Comparison of ENCODE assay signal across 13 cellular contexts in genomic region chr12:29382251-29382650, GRCh38. TPM values are rescaled to one million over a fixed set of nuclear protein-coding genes. Genes with fewer than 3 reads are reported as not detected.
DNase-seq lines count a peak whose midpoint lies in the region; ATAC-seq and TF ChIP-seq lines count a peak whose summit lies in the region.
"Had no signal": no experiment of that assay in that cellular context is flagged by ENCODE, and none has a peak within 500 bp of the region (broad histone marks: within the 10 kb centered on the region; RNA-seq: fewer than 3 reads in every experiment).

No MANE protein-coding gene starts in this region.

- H3K9me3 Mint-ChIP-seq in CD4-positive, CD25-positive, alpha-beta regulatory T cell, result no peaks in the 10 kb centered on the region
- H3K9me3 Mint-ChIP-seq in Caco-2 (ENCODE audit: unreplicated experiment) (no peaks in the 10 kb centered on the region), WTC11 (peaks cover 9% of the 10 kb centered on the region)
- H3K9me3 Mint-ChIP-seq in naive thymus-derived CD4-positive, alpha-beta T cell, result peaks cover 0 to 2% (median 0%) of the 10 kb centered on the region in 11 donors
- H3K9me3 Mint-ChIP-seq: stimulated activated naive CD8-positive, alpha-beta T cell treated with anti-CD3 and anti-CD28 coated beads, Interleukin-15, amount 100 ng/mL, for 72 hours had no signal

- POLR2A ChIA-PET in Caco-2 (lab: Charles Lee) (no interaction called here), WTC11 (lab: Charles Lee) (no interaction called here)
- POLR2A ChIA-PET in naive thymus-derived CD4-positive, alpha-beta T cell (lab: Charles Lee), result no interaction called here

- no peak for ATAC-seq in CD4-positive, CD25-positive, alpha-beta regulatory T cell (ENCODE audit: low read depth in 2 of 2)
- no peak for ATAC-seq in WTC11
- ATAC-seq in naive thymus-derived CD4-positive, alpha-beta T cell, result no peak
- no peak for ATAC-seq in HG03139 (IDR thresholded peaks at IDR 0.05; ENCODE audit: unreplicated experiment)
- ATAC-seq in GM19452 (IDR thresholded peaks at IDR 0.05; ENCODE audit: unreplicated experiment), result no peak
- ATAC-seq in SK-N-SH treated with all-trans-retinoic acid at 6 μM for 48 hours, result no peak
- ATAC-seq: left cardiac atrium; stimulated activated naive CD8-positive, alpha-beta T cell treated with anti-CD3 and anti-CD28 coated beads, Interleukin-15, amount 100 ng/mL, for 72 hours had no signal

- H3K9me3 ChIP-seq in CD4-positive, CD25-positive, alpha-beta regulatory T cell (ENCODE audit: control insufficient read depth in 2 of 2, low read length in 2 of 2), result no peaks in the 10 kb centered on the region
- no peaks in the 10 kb centered on the region for H3K9me3 ChIP-seq in Caco-2
- no peaks in the 10 kb centered on the region for H3K9me3 ChIP-seq in naive thymus-derived CD4-positive, alpha-beta T cell (ENCODE audit: control insufficient read depth in 2 of 3, low read length in 3 of 3)

- DNase-seq in CD4-positive, CD25-positive, alpha-beta regulatory T cell, result no peak
- no peak for DNase-seq in Caco-2
- no peak for DNase-seq in WTC11 (ENCODE audit: low spot score)
- DNase-seq in naive thymus-derived CD4-positive, alpha-beta T cell, result no peak
- DNase-seq: erythroblast; head of caudate nucleus; left cardiac atrium; NCI-H1048; OCI-M1; stimulated activated naive CD8-positive, alpha-beta T cell treated with anti-CD3 and anti-CD28 coated beads, Interleukin-15, amount 100 ng/mL, for 72 hours had no signal

- peaks cover 8% of the 10 kb centered on the region for H3K27me3 Mint-ChIP-seq in CD4-positive, CD25-positive, alpha-beta regulatory T cell
- no peaks in the 10 kb centered on the region for H3K27me3 Mint-ChIP-seq in Caco-2 (ENCODE audit: insufficient read depth, unreplicated experiment)
- 0 out of 2 replicates have a peak, but pooled peaks cover 5% of the 10 kb centered on the region for H3K27me3 Mint-ChIP-seq in WTC11 (ENCODE audit: low read depth)
- H3K27me3 Mint-ChIP-seq in naive thymus-derived CD4-positive, alpha-beta T cell, result no peaks in the 10 kb centered on the region
- H3K27me3 Mint-ChIP-seq: stimulated activated naive CD8-positive, alpha-beta T cell treated with anti-CD3 and anti-CD28 coated beads, Interleukin-15, amount 100 ng/mL, for 72 hours had no signal

- H3K27me3 ChIP-seq in CD4-positive, CD25-positive, alpha-beta regulatory T cell (ENCODE audit: control insufficient read depth, insufficient read depth, low read length), result no peaks in the 10 kb centered on the region
- H3K27me3 ChIP-seq in Caco-2 (replicated peaks; ENCODE audit: control insufficient read depth, insufficient read depth, low read length), result no peaks in the 10 kb centered on the region
- H3K27me3 ChIP-seq in naive thymus-derived CD4-positive, alpha-beta T cell (ENCODE audit: control insufficient read depth in 2 of 2, insufficient read depth in 2 of 2, low read length in 2 of 2), result no peaks in the 10 kb centered on the region

- peak overlapping the region in 2 of 3 donors; percentile 97 to 99 for H3K27ac Mint-ChIP-seq in CD4-positive, CD25-positive, alpha-beta regulatory T cell
- H3K27ac Mint-ChIP-seq in Caco-2 (ENCODE audit: unreplicated experiment) (peak overlapping the region; percentile 98), WTC11 (no peak overlapping the region)
- H3K27ac Mint-ChIP-seq in naive thymus-derived CD4-positive, alpha-beta T cell, result peak overlapping the region; percentile 92 to 98 (median 96)

- no peak for TF ChIP-seq CTCF in Caco-2 (IDR thresholded peaks at IDR 0.05; ENCODE audit: insufficient read depth in 1 of 2, low read depth in 1 of 2, low read length in 1 of 2, severe bottlenecking in 1 of 2, unreplicated experiment in 1 of 2)
- TF ChIP-seq CTCF in WTC11 (IDR thresholded peaks at IDR 0.05), result no peak

- CTCF ChIA-PET in Caco-2 (lab: Charles Lee) (no interaction called here), WTC11 (lab: Charles Lee) (no interaction called here)
- CTCF ChIA-PET in naive thymus-derived CD4-positive, alpha-beta T cell (lab: Charles Lee), result no interaction called here

- H3K4me3 Mint-ChIP-seq in CD4-positive, CD25-positive, alpha-beta regulatory T cell, result peak overlapping the region; percentile 89 to 100 (median 98)
- H3K4me3 Mint-ChIP-seq in Caco-2 (ENCODE audit: unreplicated experiment), result peak overlapping the region; percentile 98
- peak overlapping the region; percentile 88 for H3K4me3 Mint-ChIP-seq in WTC11
- H3K4me3 Mint-ChIP-seq in naive thymus-derived CD4-positive, alpha-beta T cell, result peak overlapping the region in 9 of 10 donors; percentile 48 to 95 (median 93)

- intact Hi-C loops in Caco-2 (cut with micrococcal nuclease; ENCODE audit: unreplicated experiment), result no loop called here
- intact Hi-C loops in naive thymus-derived CD4-positive, alpha-beta T cell (cut with micrococcal nuclease), result loop anchor here in 1 of 2 donors (5.0 kb wide), 1 partner anchor 230 kb away; no protein-coding TSS in a partner anchor

- peak overlapping the region; percentile 100 for H3K4me3 ChIP-seq in CD4-positive, CD25-positive, alpha-beta regulatory T cell (ENCODE audit: low read depth, low read length)
- H3K4me3 ChIP-seq in Caco-2 (ENCODE audit: low read depth, low read length), result no peak overlapping the region; the same call in 1 of the 2 replicates
- no peak overlapping the region for H3K4me3 ChIP-seq in naive thymus-derived CD4-positive, alpha-beta T cell (ENCODE audit: low read length)

- BruUV-seq in Caco-2 (replicated peaks; lab: Mats Ljungman, UMichigan), result no TSS peak

- H3K4me1 ChIP-seq in CD4-positive, CD25-positive, alpha-beta regulatory T cell (ENCODE audit: control insufficient read depth, insufficient read depth, low read length, poor library complexity, severe bottlenecking), result peaks cover 13% of the 10 kb centered on the region
- peaks cover 11% of the 10 kb centered on the region; the same call in 1 of the 2 replicates for H3K4me1 ChIP-seq in Caco-2
- peaks cover 9 to 12% of the 10 kb centered on the region in 2 donors for H3K4me1 ChIP-seq in naive thymus-derived CD4-positive, alpha-beta T cell (ENCODE audit: control insufficient read depth in 2 of 2, insufficient read depth in 2 of 2, low read length in 2 of 2)

- peaks cover 3% of the 10 kb centered on the region for H3K36me3 ChIP-seq in CD4-positive, CD25-positive, alpha-beta regulatory T cell (ENCODE audit: control insufficient read depth, insufficient read depth, low read length)
- no peaks in the 10 kb centered on the region for H3K36me3 ChIP-seq in Caco-2 (ENCODE audit: control insufficient read depth, insufficient read depth, low read length)
- peaks cover 0 to 5% (median 0%) of the 10 kb centered on the region in 3 experiments for H3K36me3 ChIP-seq in naive thymus-derived CD4-positive, alpha-beta T cell (ENCODE audit: control insufficient read depth in 2 of 3, insufficient read depth in 3 of 3, low read length in 3 of 3)

- peaks cover 16 to 48% (median 36%) of the 10 kb centered on the region in 4 donors for H3K4me1 Mint-ChIP-seq in CD4-positive, CD25-positive, alpha-beta regulatory T cell
- peaks cover 7% of the 10 kb centered on the region for H3K4me1 Mint-ChIP-seq in Caco-2 (ENCODE audit: low read depth, unreplicated experiment)
- peaks cover 12% of the 10 kb centered on the region for H3K4me1 Mint-ChIP-seq in WTC11
- H3K4me1 Mint-ChIP-seq in naive thymus-derived CD4-positive, alpha-beta T cell, result peaks cover 20 to 49% (median 36%) of the 10 kb centered on the region in 7 donors

- peaks cover 2% of the 10 kb centered on the region for H3K36me3 Mint-ChIP-seq in CD4-positive, CD25-positive, alpha-beta regulatory T cell
- peaks cover 16% of the 10 kb centered on the region for H3K36me3 Mint-ChIP-seq in Caco-2 (ENCODE audit: insufficient read depth, unreplicated experiment)
- no peaks in the 10 kb centered on the region for H3K36me3 Mint-ChIP-seq in WTC11
- peaks cover 0 to under 1% (median 0%) of the 10 kb centered on the region in 5 donors for H3K36me3 Mint-ChIP-seq in naive thymus-derived CD4-positive, alpha-beta T cell

- peak overlapping the region; percentile 92 for H3K27ac ChIP-seq in CD4-positive, CD25-positive, alpha-beta regulatory T cell (ENCODE audit: insufficient read depth, low read length, poor library complexity, severe bottlenecking)
- H3K27ac ChIP-seq in naive thymus-derived CD4-positive, alpha-beta T cell (ENCODE audit: low read depth, low read length), result peak overlapping the region; percentile 91

TF ChIP-seq in SK-N-SH treated with all-trans-retinoic acid at 6 μM for 48 hours, 23 proteins besides CTCF, POLR2A, EP300 and RAD21 (continues in another document):
- TF ChIP-seq TOX (CRISPR knock-in tag; IDR thresholded peaks at IDR 0.05; ENCODE audit: borderline replicate concordance) (no peak), ZNF565 (CRISPR knock-in tag; conservative IDR thresholded peaks at IDR 0.05; ENCODE audit: low read depth) (no peak), ZFP3 (CRISPR knock-in tag; IDR thresholded peaks at IDR 0.05) (no peak), BACH2 (CRISPR knock-in tag; IDR thresholded peaks at IDR 0.05; ENCODE audit: borderline replicate concordance) (no peak), RARB (CRISPR knock-in tag; IDR thresholded peaks at IDR 0.05) (no peak), ZNF8 (CRISPR knock-in tag; IDR thresholded peaks at IDR 0.05) (no peak), GLIS3 (CRISPR knock-in tag; IDR thresholded peaks at IDR 0.05) (no peak), SNAI2 (CRISPR knock-in tag; IDR thresholded peaks at IDR 0.05) (no peak)
- TF ChIP-seq, protein P1, sequence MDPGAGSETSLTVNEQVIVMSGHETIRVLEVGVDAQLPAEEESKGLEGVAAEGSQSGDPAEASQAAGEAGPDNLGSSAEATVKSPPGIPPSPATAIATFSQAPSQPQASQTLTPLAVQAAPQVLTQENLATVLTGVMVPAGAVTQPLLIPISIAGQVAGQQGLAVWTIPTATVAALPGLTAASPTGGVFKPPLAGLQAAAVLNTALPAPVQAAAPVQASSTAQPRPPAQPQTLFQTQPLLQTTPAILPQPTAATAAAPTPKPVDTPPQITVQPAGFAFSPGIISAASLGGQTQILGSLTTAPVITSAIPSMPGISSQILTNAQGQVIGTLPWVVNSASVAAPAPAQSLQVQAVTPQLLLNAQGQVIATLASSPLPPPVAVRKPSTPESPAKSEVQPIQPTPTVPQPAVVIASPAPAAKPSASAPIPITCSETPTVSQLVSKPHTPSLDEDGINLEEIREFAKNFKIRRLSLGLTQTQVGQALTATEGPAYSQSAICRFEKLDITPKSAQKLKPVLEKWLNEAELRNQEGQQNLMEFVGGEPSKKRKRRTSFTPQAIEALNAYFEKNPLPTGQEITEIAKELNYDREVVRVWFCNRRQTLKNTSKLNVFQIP (CRISPR knock-in tag; IDR thresholded peaks at IDR 0.05; ENCODE audit: borderline replicate concordance, low read depth), result no peak

RNA-seq across cellular contexts. Expression of gene ERGIC2, which starts 1.3 kb away (rescaled TPM):
- total RNA-seq in CD4-positive, CD25-positive, alpha-beta regulatory T cell, result 37.4 TPM
- 100 to 1,000 TPM in 3 of 4 donors, 10 to 100 TPM in 1; 89.3 to 125 (median 105) TPM for polyA plus RNA-seq in CD4-positive, CD25-positive, alpha-beta regulatory T cell
- 111 and 128 TPM in 2 replicates for total RNA-seq in Caco-2 (2022)
- total RNA-seq in WTC11 (2021), result 46.7 to 55.2 TPM (median 51.4 TPM) in 3 replicates
- 10 to 100 TPM; 36.0 to 85.7 (median 78.6) TPM for total RNA-seq in naive thymus-derived CD4-positive, alpha-beta T cell
- polyA plus RNA-seq in naive thymus-derived CD4-positive, alpha-beta T cell, result 10 to 100 TPM; 55.9 to 84.3 TPM
